Comparison of ENCODE assay signal across 8 cellular contexts in the genomic region with DNA sequence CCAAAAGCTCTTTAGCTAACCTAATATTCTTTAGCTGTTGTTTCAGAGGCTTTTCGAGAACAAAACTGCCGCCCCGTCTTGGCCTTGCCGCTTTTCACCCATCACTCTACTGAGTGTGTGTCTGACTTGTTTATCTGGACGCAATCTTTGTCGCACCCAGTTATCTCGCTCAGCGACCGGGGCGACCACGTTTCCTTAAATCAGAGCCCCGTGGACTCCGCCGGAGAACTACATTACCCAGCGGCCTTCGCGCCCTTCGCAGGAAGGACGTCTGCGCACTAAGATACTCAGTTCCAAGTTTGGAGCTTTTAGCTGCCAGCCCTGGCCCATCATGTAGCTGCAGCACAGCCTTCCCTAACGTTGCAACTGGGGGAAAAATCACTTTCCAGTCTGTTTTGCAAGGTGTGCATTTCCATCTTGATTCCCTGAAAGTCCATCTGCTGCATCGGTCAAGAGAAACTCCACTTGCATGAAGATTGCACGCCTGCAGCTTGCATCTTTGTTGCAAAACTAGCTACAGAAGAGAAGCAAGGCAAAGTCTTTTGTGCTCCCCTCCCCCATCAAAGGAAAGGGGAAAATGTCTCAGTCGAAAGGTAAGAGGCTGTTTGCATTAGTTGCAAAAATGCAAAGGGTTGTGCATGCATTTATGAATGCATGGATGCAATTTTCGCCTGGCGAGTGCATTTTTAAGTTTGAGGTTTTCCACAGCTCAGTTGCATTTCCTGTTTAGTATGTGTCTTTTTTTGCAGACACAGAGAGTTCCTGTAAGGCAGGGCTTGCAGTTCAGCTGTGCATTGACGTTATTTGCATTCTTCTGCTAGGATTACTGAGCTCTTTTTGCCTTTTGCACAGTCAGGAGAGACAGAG. TPM values are rescaled to one million over a fixed set of nuclear protein-coding genes. Genes with fewer than 3 reads are reported as not detected.
A peak's percentile ranks its signal among the peaks of the same experiment; 100 is the strongest.
DNase-seq lines count a peak whose midpoint lies in the region; ATAC-seq and TF ChIP-seq lines count a peak whose summit lies in the region.

A gene (plus strand): TSS at position 290 of the 867 bp plus-strand sequence. CDS start 288 bp downstream, at position 578.

- H3K36me3 Mint-ChIP-seq in activated B cell treated with CpG ODN at 0.5 μM for 24 hours (ENCODE audit: low read depth) = no peaks in the 10 kb centered on the region

- no peaks in the 10 kb centered on the region for H3K36me3 ChIP-seq in kidney epithelial cell (ENCODE audit: control insufficient read depth, insufficient read depth, low read length)

- no peak within 1 kb of the TSS for H3K27ac Mint-ChIP-seq in activated B cell treated with CpG ODN at 0.5 μM for 24 hours

- POLR2A ChIA-PET in activated B cell treated with CpG ODN at 0.5 μM for 24 hours (lab: Charles Lee) = interaction anchor here (1.2 to 1.6 kb wide), 3 partner anchors 88 to 102 kb away, joined by 4 to 9 read pairs (median 6); a partner anchor contains a TSS

- no peaks in the 10 kb centered on the region for H3K27me3 Mint-ChIP-seq in activated B cell treated with CpG ODN at 0.5 μM for 24 hours

- CTCF ChIA-PET in activated B cell treated with CpG ODN at 0.5 μM for 24 hours (lab: Charles Lee) = interaction anchor here (0.8 to 2.0 kb wide), 3 partner anchors 9 to 110 kb away, joined by 3 to 6 read pairs (median 5); no protein-coding TSS in a partner anchor

- H3K9me3 Mint-ChIP-seq in activated B cell treated with CpG ODN at 0.5 μM for 24 hours = no peaks in the 10 kb centered on the region

- ATAC-seq in HG02938 (IDR thresholded peaks at IDR 0.05; ENCODE audit: unreplicated experiment) = peak; percentile 99
- ATAC-seq in activated B cell treated with CpG ODN at 0.5 μM for 24 hours (ENCODE audit: low read depth) = peak; percentile 99

- DNase-seq in SHP77 (lab: John Stamatoyannopoulos, UW) = peak; percentile 38 to 58
- no peak for DNase-seq in SHP77 treated with DMSO at 0.1 percent for 48 hours (lab: John Stamatoyannopoulos, UW)
- DNase-seq in NCI-H2107 treated with DMSO at 0.1 percent for 48 hours (lab: John Stamatoyannopoulos, UW; ENCODE audit: unreplicated experiment) = peak; percentile 28
- peak; percentile 63 for DNase-seq in activated B cell treated with CpG ODN at 0.5 μM for 24 hours
- peak; percentile 92 for DNase-seq in cerebellar cortex (ENCODE audit: low spot score)
- DNase-seq in kidney epithelial cell (ENCODE audit: low read depth) = peak; percentile 37
- DNase-seq in stimulated activated CD4-positive, alpha-beta T cell treated with anti-CD3 and anti-CD28 coated beads, Interleukin-1b, Interleukin-23, amount 100 ng/mL, for 1 hour (ENCODE audit: low read depth in 2 of 2) = peak; percentile 18 to 54

- no peak for TF ChIP-seq CTCF in activated B cell treated with CpG ODN at 0.5 μM for 24 hours (IDR thresholded peaks at IDR 0.05)
- TF ChIP-seq CTCF in kidney epithelial cell (IDR thresholded peaks at IDR 0.05; ENCODE audit: insufficient read depth, low read length, poor library complexity, severe bottlenecking) = no peak

- H3K4me3 ChIP-seq in kidney epithelial cell (ENCODE audit: low read depth, low read length) = peak within 1 kb of the TSS; percentile 37

- peaks cover 4% of the 10 kb centered on the region for H3K4me1 Mint-ChIP-seq in activated B cell treated with CpG ODN at 0.5 μM for 24 hours

- intact Hi-C loops in activated B cell treated with CpG ODN at 0.5 μM for 24 hours (cut with micrococcal nuclease) = loop anchor here (1.0 to 2.0 kb wide), 3 partner anchors 87 to 102 kb away; a partner anchor contains a TSS

- H3K27me3 ChIP-seq in kidney epithelial cell (ENCODE audit: control insufficient read depth, insufficient read depth, low read length) = no peaks in the 10 kb centered on the region

- H3K4me3 Mint-ChIP-seq in activated B cell treated with CpG ODN at 0.5 μM for 24 hours = no peak within 1 kb of the TSS

RNA-seq across cellular contexts. Expression of the gene that starts here (rescaled TPM):
- total RNA-seq in activated B cell treated with CpG ODN at 0.5 μM for 24 hours (2.6 and 2.9 TPM in 2 replicates), kidney epithelial cell (1.9 and 2.2 TPM in 2 replicates)
